In the genomic region with DNA sequence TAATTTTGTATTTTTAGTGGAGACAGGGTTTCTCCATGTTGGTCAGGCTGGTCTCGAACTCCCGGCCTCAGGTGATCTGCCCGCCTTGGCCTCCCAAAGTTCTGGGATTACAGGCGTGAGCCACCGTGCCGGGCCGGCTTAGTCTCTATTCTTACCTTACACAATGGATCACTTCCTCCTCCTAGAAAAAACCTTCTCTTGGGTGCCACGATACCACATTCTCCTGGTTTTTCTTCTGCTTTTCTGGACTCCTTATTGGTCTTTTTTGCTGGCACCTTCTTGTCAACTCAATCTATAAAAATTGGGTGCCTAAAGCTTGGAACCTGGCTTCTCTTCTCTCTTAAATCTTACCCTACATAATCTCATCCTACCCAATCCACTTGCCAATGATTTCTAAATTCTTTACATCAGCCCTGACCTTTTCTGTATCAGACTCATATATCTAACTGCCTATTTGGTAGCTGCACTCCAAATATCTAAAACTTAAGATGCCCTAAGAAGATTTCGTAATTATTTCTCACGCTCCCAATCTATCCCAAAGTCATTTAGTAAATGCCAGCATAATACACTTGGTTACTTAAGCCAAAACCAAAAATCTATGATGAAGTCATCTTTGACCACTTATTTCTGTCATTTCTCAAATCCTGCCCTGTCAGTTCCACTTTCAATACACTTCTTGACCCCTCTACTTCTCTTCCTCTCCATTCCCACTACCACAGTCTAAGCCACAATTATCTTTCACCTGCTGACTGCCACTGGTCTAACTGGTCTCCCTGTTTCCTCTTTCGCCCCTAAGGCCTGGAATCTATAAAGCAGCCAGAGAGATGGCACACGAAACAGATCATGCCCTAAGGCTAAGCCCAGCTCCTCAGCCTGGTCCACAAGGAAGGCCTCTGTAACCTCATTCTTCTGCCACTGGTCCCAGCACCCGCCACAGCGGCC, we compare ENCODE assay signal across 1 cellular context.
TF ChIP-seq lines count a peak whose summit lies in the region.

No MANE protein-coding gene starts in this region.

TF ChIP-seq in H1, 55 proteins besides CTCF, POLR2A, EP300 and RAD21:
- TF ChIP-seq BACH1 (IDR thresholded peaks at IDR 0.05; ENCODE audit: low read length) = no peak
- no peak for TF ChIP-seq YY1 (IDR thresholded peaks at IDR 0.05; ENCODE audit: low read depth, low read length)
- no peak for TF ChIP-seq SP2 (IDR thresholded peaks at IDR 0.05; ENCODE audit: low read length)
- TF ChIP-seq BCL11A (IDR thresholded peaks at IDR 0.05; ENCODE audit: low read depth in 2 of 2, low read length in 2 of 2) = no peak
- TF ChIP-seq RBBP5 (IDR thresholded peaks at IDR 0.05; ENCODE audit: borderline replicate concordance, low read depth, low read length) = no peak
- no peak for TF ChIP-seq SRF (IDR thresholded peaks at IDR 0.05; ENCODE audit: low read depth, low read length)
- TF ChIP-seq KDM1A (IDR thresholded peaks at IDR 0.05; ENCODE audit: borderline replicate concordance, low read length) = no peak
- no peak for TF ChIP-seq ZNF274 (IDR thresholded peaks at IDR 0.05; ENCODE audit: borderline replicate concordance, extremely low read depth, low read length)
- TF ChIP-seq GABPA (IDR thresholded peaks at IDR 0.05; ENCODE audit: borderline replicate concordance, insufficient read depth, low read length) = no peak
- TF ChIP-seq POU5F1 (IDR thresholded peaks at IDR 0.05; ENCODE audit: low read depth, low read length) = no peak
- TF ChIP-seq CREB1 (IDR thresholded peaks at IDR 0.05) = no peak
- no peak for TF ChIP-seq FOSL1 (IDR thresholded peaks at IDR 0.05; ENCODE audit: insufficient read depth, low read depth, low read length)
TF ChIP-seq in H1: peak in this region for 0.
